ENCODE assay signal across 8 cellular contexts in the genomic region with DNA sequence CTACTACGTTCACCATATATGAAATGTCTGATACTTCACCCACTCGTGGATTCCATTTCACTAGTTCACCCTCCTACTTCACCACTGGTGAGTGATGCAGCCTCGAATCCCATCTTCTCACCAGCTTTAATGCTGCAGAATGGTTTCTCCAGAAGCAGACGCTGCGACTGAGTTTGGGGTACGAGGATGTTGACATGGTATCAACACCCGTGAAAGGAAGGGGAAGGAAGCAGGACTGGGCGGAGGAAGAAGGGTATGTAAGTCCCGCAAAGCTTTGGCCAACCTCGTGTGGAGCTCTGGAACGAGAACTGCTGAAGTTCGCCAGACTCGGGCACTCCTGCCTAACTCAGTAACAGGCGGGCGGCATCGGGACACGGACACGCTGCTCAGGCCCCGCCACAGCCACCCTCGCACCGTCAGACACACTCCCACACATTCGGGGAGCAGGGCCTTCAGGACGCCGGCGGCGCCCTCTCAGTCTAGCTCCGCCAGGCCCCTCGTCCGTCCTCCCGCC. TPM values are rescaled to one million over a fixed set of nuclear protein-coding genes. Genes with fewer than 3 reads are reported as not detected.
A peak's percentile ranks its signal among the peaks of the same experiment; 100 is the strongest.
DNase-seq lines count a peak whose midpoint lies in the region; ATAC-seq and TF ChIP-seq lines count a peak whose summit lies in the region.

No MANE protein-coding gene starts in this region.

- H3K9me3 ChIP-seq in CD4-positive, CD25-positive, alpha-beta regulatory T cell (ENCODE audit: control insufficient read depth in 2 of 2, low read length in 2 of 2) = no peaks in the 10 kb centered on the region

- H3K4me3 ChIP-seq in CD4-positive, CD25-positive, alpha-beta regulatory T cell (ENCODE audit: low read depth, low read length) = peak overlapping the region; percentile 72
- H3K4me3 ChIP-seq in cardiac fibroblast (replicated peaks in 1 of 2; ENCODE audit: low read depth in 2 of 2, low read length in 2 of 2) = peak overlapping the region; percentile 80 to 81

- no peak for TF ChIP-seq CTCF in cardiac fibroblast (IDR thresholded peaks at IDR 0.05; ENCODE audit: low read depth, low read length)

- no peaks in the 10 kb centered on the region for H3K36me3 Mint-ChIP-seq in CD4-positive, CD25-positive, alpha-beta regulatory T cell

- H3K27ac ChIP-seq in CD4-positive, CD25-positive, alpha-beta regulatory T cell (ENCODE audit: insufficient read depth, low read length, poor library complexity, severe bottlenecking) = peak overlapping the region; percentile 85

- in situ Hi-C loops in SK-MEL-5 (cut with HindIII; ENCODE audit: low pct_unique_long_range_greater_than_20kb, low sequenced_read_pairs) = no loop called here

- H3K4me3 Mint-ChIP-seq in CD4-positive, CD25-positive, alpha-beta regulatory T cell = peak overlapping the region; percentile 85 to 97 (median 94)

- ATAC-seq in CD4-positive, CD25-positive, alpha-beta regulatory T cell (ENCODE audit: low read depth in 2 of 2) = no peak
- ATAC-seq in HG03196 (IDR thresholded peaks at IDR 0.05; ENCODE audit: unreplicated experiment) = peak; percentile 17
- ATAC-seq in left colon = peak; percentile 32

- intact Hi-C loops in left colon (cut with DNase I, micrococcal nuclease) = no loop called here

- no peaks in the 10 kb centered on the region for H3K27me3 Mint-ChIP-seq in CD4-positive, CD25-positive, alpha-beta regulatory T cell

- no peaks in the 10 kb centered on the region for H3K27me3 ChIP-seq in CD4-positive, CD25-positive, alpha-beta regulatory T cell (ENCODE audit: control insufficient read depth, insufficient read depth, low read length)

- peaks cover 17 to 65% (median 47%) of the 10 kb centered on the region in 4 donors for H3K4me1 Mint-ChIP-seq in CD4-positive, CD25-positive, alpha-beta regulatory T cell

- DNase-seq in CD4-positive, CD25-positive, alpha-beta regulatory T cell = peak in 2 of 3 donors; percentile 15 to 54
- peak; percentile 40 for DNase-seq in GM19238 (ENCODE audit: insufficient read length, low spot score)
- peak; percentile 17 for DNase-seq in SK-MEL-5 (ENCODE audit: low read depth, low spot score)
- DNase-seq in cardiac fibroblast (ENCODE audit: low read depth in 2 of 2) = peak; percentile 49 to 56
- DNase-seq in left colon = peak; percentile 50 to 62
- peak; percentile 43 for DNase-seq in stimulated activated CD4-positive, alpha-beta T cell treated with anti-CD3 and anti-CD28 coated beads, Interleukin-4, amount 100 ng/mL, for 24 hours
- DNase-seq in DMS153 (lab: John Stamatoyannopoulos, UW) = no peak

- peaks cover 35% of the 10 kb centered on the region for H3K4me1 ChIP-seq in CD4-positive, CD25-positive, alpha-beta regulatory T cell (ENCODE audit: control insufficient read depth, insufficient read depth, low read length, poor library complexity, severe bottlenecking)

- no peaks in the 10 kb centered on the region for H3K9me3 Mint-ChIP-seq in CD4-positive, CD25-positive, alpha-beta regulatory T cell

- H3K27ac Mint-ChIP-seq in CD4-positive, CD25-positive, alpha-beta regulatory T cell = peak overlapping the region; percentile 91 to 93 (median 92)

- H3K36me3 ChIP-seq in CD4-positive, CD25-positive, alpha-beta regulatory T cell (ENCODE audit: control insufficient read depth, insufficient read depth, low read length) = peaks cover 15% of the 10 kb centered on the region

RNA-seq across cellular contexts. Expression of a gene that starts 0.8 kb away (rescaled TPM):
- total RNA-seq in CD4-positive, CD25-positive, alpha-beta regulatory T cell = 125 TPM
- 10 to 100 TPM; 12.6 to 24.8 (median 16.6) TPM for polyA plus RNA-seq in CD4-positive, CD25-positive, alpha-beta regulatory T cell
- total RNA-seq in SK-MEL-5 (2014; rRNA removed; shearing (Covaris generic)) = 8.7 and 9.8 TPM in 2 replicates
- polyA plus RNA-seq in SK-MEL-5 (2015; cell fraction: cytosol; rRNA removed) = 10.6 and 15.9 TPM in 2 replicates
- 61.6 and 72.6 TPM in 2 replicates for polyA plus RNA-seq in SK-MEL-5 (2015; cell fraction: nucleus; rRNA removed)
- total RNA-seq in left colon = 10 to 100 TPM; 46.3 to 48.3 TPM

Comparison
In these comparisons a context has a peak if more than half of its experiments do, and no peak if none do; other contexts are left out.
1. ATAC-seq: peak in HG03196 (single experiment) and left colon (single experiment); none in CD4-positive, CD25-positive, alpha-beta regulatory T cell (0 of 2).